Comparison of ENCODE assay signal across 8 cellular contexts in genomic region chr9:113657765-113658564, GRCh38.
DNase-seq lines count a peak whose midpoint lies in the region; ATAC-seq and TF ChIP-seq lines count a peak whose summit lies in the region.

No MANE protein-coding gene starts in this region.

- H3K9me3 ChIP-seq in right atrium auricular region: no peaks in the 10 kb centered on the region

- H3K4me1 ChIP-seq in right atrium auricular region: peaks cover 0 to 45% of the 10 kb centered on the region in 2 donors

- TF ChIP-seq CTCF in GM10266 (IDR thresholded peaks at IDR 0.05; ENCODE audit: control insufficient read depth, insufficient read depth, low read depth, missing control alignments): peak; percentile 92
- TF ChIP-seq CTCF in right atrium auricular region (IDR thresholded peaks at IDR 0.05): peak; percentile 88 to 98

- ATAC-seq in HG02571 (IDR thresholded peaks at IDR 0.05; ENCODE audit: unreplicated experiment): peak; percentile 80
- peak; percentile 88 for ATAC-seq in sciatic nerve
- no peak for ATAC-seq in HG02763 (IDR thresholded peaks at IDR 0.05; ENCODE audit: unreplicated experiment)

- H3K4me3 ChIP-seq in right atrium auricular region: no peak overlapping the region

- intact Hi-C loops in sciatic nerve (cut with DNase I): loop anchor here (10.0 kb wide), 1 partner anchor 213 kb away; no protein-coding TSS in a partner anchor

- H3K36me3 ChIP-seq in right atrium auricular region: no peaks in the 10 kb centered on the region

- DNase-seq in GM10266 (ENCODE audit: extremely low spot score) (peak; percentile 78), NCI-H146 (lab: John Stamatoyannopoulos, UW) (peak; percentile 61), T-helper 1 cell (peak; percentile 46 to 76 (median 65)), amniotic stem cell (lab: John Stamatoyannopoulos, UW) (peak; percentile 33), right atrium auricular region (ENCODE audit: low spot score) (peak; percentile 86), sciatic nerve (ENCODE audit: low spot score) (peak; percentile 93)

- no peaks in the 10 kb centered on the region for H3K27me3 ChIP-seq in right atrium auricular region

- no peak overlapping the region for H3K27ac ChIP-seq in right atrium auricular region

Comparison
In these comparisons a context has a peak if more than half of its experiments do, and no peak if none do; other contexts are left out.
1. DNase-seq: peak in every context shown above with its lines; median percentile 93 in sciatic nerve; 86 in right atrium auricular region; 78 in GM10266; 65 in T-helper 1 cell; 61 in NCI-H146; 33 in amniotic stem cell.